In genomic region chr1:9601942-9602793, GRCh38 we compare ENCODE assay signal across 27 cellular contexts.
"Had no signal": no experiment of that assay in that cellular context is flagged by ENCODE, and none has a peak within 500 bp of the region (broad histone marks: within the 10 kb centered on the region; RNA-seq: fewer than 3 reads in every experiment).

No MANE protein-coding gene starts in this region.

- H3K4me3 ChIP-seq: breast epithelium, psoas muscle, sigmoid colon, suprapubic skin, tibial artery, upper lobe of right lung had no signal

- H3K36me3 ChIP-seq: breast epithelium had no signal

- H3K9me3 Mint-ChIP-seq: activated CD4-positive, alpha-beta memory T cell treated with anti-CD3 and anti-CD28 coated beads, Interleukin-2, amount 10 ng/mL, durations not matched to agents 7 days and 5 days; activated CD4-positive, alpha-beta T cell treated with anti-CD3 and anti-CD28 coated beads, Interleukin-2, amount 10 ng/mL, durations not matched to agents 7 days and 5 days; activated naive CD4-positive, alpha-beta T cell treated with anti-CD3 and anti-CD28 coated beads, Interleukin-2, amount 50 U/mL, for 72 hours; dendritic cell treated with granulocyte-macrophage colony-stimulating factor and Interleukin-4, amounts not matched to agents 40 ng/mL and 50 ng/mL, for 4 days; endodermal cell; stimulated activated memory B cell treated with anti-CD40 and anti-IgM and Interleukin-4, amounts not matched to agents 10 μg/mL and 1 μg/mL and 100 μg/mL, for 72 hours had no signal

- DNase-seq: activated CD4-positive, alpha-beta memory T cell treated with anti-CD3 and anti-CD28 coated beads, Interleukin-2, amount 10 ng/mL, durations not matched to agents 7 days and 5 days; activated CD4-positive, alpha-beta T cell treated with anti-CD3 and anti-CD28 coated beads for 1 hour; activated CD4-positive, alpha-beta T cell treated with anti-CD3 and anti-CD28 coated beads, Interleukin-2, amount 10 ng/mL, durations not matched to agents 7 days and 5 days; activated naive CD4-positive, alpha-beta T cell; activated T-cell treated with anti-CD3 and anti-CD28 coated beads, Interleukin-2, amount 50 U/mL, for 48 hours; central memory CD4-positive, alpha-beta T cell; endodermal cell; foreskin fibroblast; head of caudate nucleus; hippocampal formation; left colon; mammary epithelial cell; nucleus accumbens; psoas muscle; sigmoid colon; small intestine; stimulated activated CD4-positive, alpha-beta T cell treated with anti-CD3 and anti-CD28 coated beads, Interleukin-1b, Interleukin-23, amount 100 ng/mL, for 48 hours; stimulated activated CD4-positive, alpha-beta T cell treated with anti-CD3 and anti-CD28 coated beads, Interleukin-4, amount 100 ng/mL, for 4 hours; stimulated activated CD8-positive, alpha-beta memory T cell treated with anti-CD3 and anti-CD28 coated beads, Interleukin-4, amount 100 ng/mL, for 48 hours; tibial artery; upper lobe of right lung had no signal

- H3K4me3 Mint-ChIP-seq: activated CD4-positive, alpha-beta memory T cell treated with anti-CD3 and anti-CD28 coated beads, Interleukin-2, amount 10 ng/mL, durations not matched to agents 7 days and 5 days; activated CD4-positive, alpha-beta T cell treated with anti-CD3 and anti-CD28 coated beads, Interleukin-2, amount 10 ng/mL, durations not matched to agents 7 days and 5 days; dendritic cell treated with granulocyte-macrophage colony-stimulating factor and Interleukin-4, amounts not matched to agents 40 ng/mL and 50 ng/mL, for 4 days; endodermal cell; stimulated activated memory B cell treated with anti-CD40 and anti-IgM and Interleukin-4, amounts not matched to agents 10 μg/mL and 1 μg/mL and 100 μg/mL, for 72 hours had no signal

- H3K79me2 ChIP-seq: parathyroid adenoma had no signal

- H2AFZ ChIP-seq: parathyroid adenoma had no signal

- H3K9me3 ChIP-seq: breast epithelium, psoas muscle, sigmoid colon, suprapubic skin, tibial artery, upper lobe of right lung had no signal

- H3K27ac ChIP-seq: breast epithelium, parathyroid adenoma, psoas muscle, sigmoid colon, suprapubic skin, tibial artery, upper lobe of right lung had no signal

- ATAC-seq: activated naive CD4-positive, alpha-beta T cell treated with anti-CD3 and anti-CD28 coated beads, Interleukin-2, amount 50 U/mL, for 72 hours; left colon; psoas muscle; upper lobe of right lung had no signal

- H3K36me3 Mint-ChIP-seq: activated naive CD4-positive, alpha-beta T cell treated with anti-CD3 and anti-CD28 coated beads, Interleukin-2, amount 50 U/mL, for 72 hours had no signal

- H3K27me3 ChIP-seq: breast epithelium, sigmoid colon, suprapubic skin, tibial artery, upper lobe of right lung had no signal

- H3K4me1 Mint-ChIP-seq: activated CD4-positive, alpha-beta memory T cell treated with anti-CD3 and anti-CD28 coated beads, Interleukin-2, amount 10 ng/mL, durations not matched to agents 7 days and 5 days; activated CD4-positive, alpha-beta T cell treated with anti-CD3 and anti-CD28 coated beads, Interleukin-2, amount 10 ng/mL, durations not matched to agents 7 days and 5 days; endodermal cell; stimulated activated memory B cell treated with anti-CD40 and anti-IgM and Interleukin-4, amounts not matched to agents 10 μg/mL and 1 μg/mL and 100 μg/mL, for 72 hours had no signal

- H3K4me1 ChIP-seq: breast epithelium, parathyroid adenoma, sigmoid colon, suprapubic skin, upper lobe of right lung had no signal

- H3K27ac Mint-ChIP-seq: activated CD4-positive, alpha-beta memory T cell treated with anti-CD3 and anti-CD28 coated beads, Interleukin-2, amount 10 ng/mL, durations not matched to agents 7 days and 5 days; activated CD4-positive, alpha-beta T cell treated with anti-CD3 and anti-CD28 coated beads, Interleukin-2, amount 10 ng/mL, durations not matched to agents 7 days and 5 days; activated naive CD4-positive, alpha-beta T cell treated with anti-CD3 and anti-CD28 coated beads, Interleukin-2, amount 50 U/mL, for 72 hours; dendritic cell treated with granulocyte-macrophage colony-stimulating factor and Interleukin-4, amounts not matched to agents 40 ng/mL and 50 ng/mL, for 4 days; endodermal cell; stimulated activated memory B cell treated with anti-CD40 and anti-IgM and Interleukin-4, amounts not matched to agents 10 μg/mL and 1 μg/mL and 100 μg/mL, for 72 hours had no signal

- H3K9ac ChIP-seq: parathyroid adenoma had no signal

- H3K27me3 Mint-ChIP-seq: activated CD4-positive, alpha-beta memory T cell treated with anti-CD3 and anti-CD28 coated beads, Interleukin-2, amount 10 ng/mL, durations not matched to agents 7 days and 5 days; activated CD4-positive, alpha-beta T cell treated with anti-CD3 and anti-CD28 coated beads, Interleukin-2, amount 10 ng/mL, durations not matched to agents 7 days and 5 days; dendritic cell treated with granulocyte-macrophage colony-stimulating factor and Interleukin-4, amounts not matched to agents 40 ng/mL and 50 ng/mL, for 4 days; stimulated activated memory B cell treated with anti-CD40 and anti-IgM and Interleukin-4, amounts not matched to agents 10 μg/mL and 1 μg/mL and 100 μg/mL, for 72 hours had no signal
